ENCODE assay signal across 19 cellular contexts in the genomic region with DNA sequence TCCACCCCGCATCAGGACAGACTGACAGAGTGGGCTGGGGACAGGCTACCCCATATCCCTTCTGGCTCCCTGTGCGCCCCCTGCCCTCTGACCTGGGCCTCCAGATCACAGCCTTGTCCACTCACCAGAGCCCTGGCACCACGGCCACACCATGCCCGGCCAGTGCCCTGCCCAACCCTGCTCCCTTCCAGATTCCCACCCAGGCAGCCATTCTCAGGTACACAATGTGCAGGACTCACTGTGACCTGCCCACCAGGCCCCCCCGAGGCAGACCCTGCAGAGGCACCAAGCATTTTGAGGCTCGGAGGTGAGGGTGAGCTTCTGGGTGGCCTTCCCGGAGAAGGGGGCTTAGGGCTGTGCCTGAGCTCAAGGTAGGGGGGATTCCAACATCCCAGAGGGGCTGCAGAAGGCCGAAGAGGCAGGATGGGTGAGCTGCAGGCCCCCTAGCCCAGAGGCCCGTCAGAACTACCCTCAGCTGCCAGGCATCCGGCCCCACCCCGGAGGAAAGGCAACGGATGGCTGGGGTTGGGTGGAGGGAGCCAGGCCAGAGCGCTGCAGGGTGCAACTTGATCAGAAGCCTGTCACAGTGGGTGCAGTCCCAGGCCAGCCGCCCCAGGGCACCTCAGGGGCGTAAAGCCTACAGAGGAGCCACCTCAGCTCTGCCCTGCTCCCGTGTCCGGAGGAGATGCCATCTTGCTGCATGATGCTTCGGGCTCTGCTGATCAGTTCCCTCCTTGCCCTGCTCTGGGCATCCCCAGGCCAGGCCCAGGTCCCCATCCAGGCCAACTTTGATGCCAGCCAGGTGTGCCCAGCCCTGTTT. TPM values are rescaled to one million over a fixed set of nuclear protein-coding genes. Genes with fewer than 3 reads are reported as not detected.
DNase-seq lines count a peak whose midpoint lies in the region; ATAC-seq and TF ChIP-seq lines count a peak whose summit lies in the region.
"Had no signal": no experiment of that assay in that cellular context is flagged by ENCODE, and none has a peak within 500 bp of the region (broad histone marks: within the 10 kb centered on the region; RNA-seq: fewer than 3 reads in every experiment).

A gene (plus strand): TSS at position 762 of the 820 bp plus-strand sequence. CDS start 594 bp downstream, outside the sequence.

- peaks cover 8% of the 10 kb centered on the region for H3K27me3 Mint-ChIP-seq in CD8-positive, alpha-beta T cell (ENCODE audit: low read depth)
- peaks cover 22% of the 10 kb centered on the region for H3K27me3 Mint-ChIP-seq in WTC11 (ENCODE audit: low read depth)

- H3K9ac ChIP-seq in parathyroid adenoma: no peak within 1 kb of the TSS

- POLR2A ChIA-PET in CD8-positive, alpha-beta T cell (lab: Charles Lee): no interaction called here
- POLR2A ChIA-PET in WTC11 (lab: Charles Lee): no interaction called here

- H3K36me3 Mint-ChIP-seq in CD8-positive, alpha-beta T cell: no peaks in the 10 kb centered on the region
- H3K36me3 Mint-ChIP-seq in WTC11: no peaks in the 10 kb centered on the region

- H3K4me3 Mint-ChIP-seq in CD8-positive, alpha-beta T cell: peak within 1 kb of the TSS; percentile 6
- no peak within 1 kb of the TSS for H3K4me3 Mint-ChIP-seq in WTC11

- H3K27ac ChIP-seq in CD8-positive, alpha-beta T cell (ENCODE audit: low read depth, low read length): no peak within 1 kb of the TSS
- peak within 1 kb of the TSS; percentile 44 for H3K27ac ChIP-seq in parathyroid adenoma

- H3K9me3 ChIP-seq in CD8-positive, alpha-beta T cell (ENCODE audit: low read length): no peaks in the 10 kb centered on the region
- no peaks in the 10 kb centered on the region for H3K9me3 ChIP-seq in parathyroid adenoma (ENCODE audit: control insufficient read depth, low read length)
- H3K9me3 ChIP-seq: HAP-1 had no signal

- intact Hi-C loops in CD8-positive, alpha-beta T cell (cut with DNase I, micrococcal nuclease): no loop called here
- intact Hi-C loops in left ventricle myocardium superior (cut with micrococcal nuclease): no loop called here

- TF ChIP-seq CTCF in CD8-positive, alpha-beta T cell (IDR thresholded peaks at IDR 0.05): no peak
- TF ChIP-seq CTCF in WTC11 (IDR thresholded peaks at IDR 0.05) (no peak), parathyroid adenoma (IDR thresholded peaks at IDR 0.05) (no peak)

- no peak within 1 kb of the TSS for H3K27ac Mint-ChIP-seq in CD8-positive, alpha-beta T cell
- peak within 1 kb of the TSS; percentile 4 for H3K27ac Mint-ChIP-seq in WTC11
- H3K27ac Mint-ChIP-seq: naive B cell had no signal

- peaks cover 5% of the 10 kb centered on the region for H3K4me1 Mint-ChIP-seq in CD8-positive, alpha-beta T cell (ENCODE audit: low read depth)
- peaks cover 1% of the 10 kb centered on the region; the same call in 1 of the 2 replicates for H3K4me1 Mint-ChIP-seq in WTC11

- H3K4me2 ChIP-seq in parathyroid adenoma (ENCODE audit: low read length): no peak within 1 kb of the TSS

- peaks cover 3% of the 10 kb centered on the region for H3K27me3 ChIP-seq in CD8-positive, alpha-beta T cell (ENCODE audit: insufficient read depth, low read length)
- no peaks in the 10 kb centered on the region for H3K27me3 ChIP-seq in parathyroid adenoma (ENCODE audit: control insufficient read depth, insufficient read depth, low read length)

- no peaks in the 10 kb centered on the region for H3K36me3 ChIP-seq in CD8-positive, alpha-beta T cell (ENCODE audit: insufficient read depth, low read length)
- H3K36me3 ChIP-seq in parathyroid adenoma (ENCODE audit: control insufficient read depth, insufficient read depth, low read length): no peaks in the 10 kb centered on the region
- H3K36me3 ChIP-seq: HAP-1 had no signal

- no peak within 1 kb of the TSS for H2AFZ ChIP-seq in parathyroid adenoma

- H3K79me2 ChIP-seq in parathyroid adenoma: no peaks in the 10 kb centered on the region

- DNase-seq in CD8-positive, alpha-beta T cell: no peak
- DNase-seq in WTC11 (ENCODE audit: low spot score) (no peak), left ventricle myocardium superior (peak; percentile 60), activated gamma-delta T cell (lab: John Stamatoyannopoulos, UW) (no peak), GF-D8 (lab: John Stamatoyannopoulos, UW) (no peak), NCI-H1105 (lab: John Stamatoyannopoulos, UW) (no peak)
- DNase-seq: activated CD8-positive, alpha-beta memory T cell treated with anti-CD3 and anti-CD28 coated beads, Interleukin-2, amount 50 U/mL, for 48 hours; activated naive CD4-positive, alpha-beta T cell treated with Interleukin-2 at 50 U/mL for 16 hours; effector CD8-positive, alpha-beta T cell; naive B cell; NCI-H2227 treated with DMSO at 0.1 percent for 48 hours; retina; T-helper 9 cell had no signal

- no peak within 1 kb of the TSS for H3K4me3 ChIP-seq in CD8-positive, alpha-beta T cell (ENCODE audit: low read depth, low read length)
- H3K4me3 ChIP-seq in parathyroid adenoma (ENCODE audit: low read depth, low read length): no peak within 1 kb of the TSS
- H3K4me3 ChIP-seq: HAP-1 had no signal

- H3K9me3 Mint-ChIP-seq in CD8-positive, alpha-beta T cell: no peaks in the 10 kb centered on the region
- no peaks in the 10 kb centered on the region for H3K9me3 Mint-ChIP-seq in WTC11
- H3K9me3 Mint-ChIP-seq: naive B cell had no signal

- peaks cover 18% of the 10 kb centered on the region for H3K4me1 ChIP-seq in CD8-positive, alpha-beta T cell (ENCODE audit: insufficient read depth, low read length)
- no peaks in the 10 kb centered on the region for H3K4me1 ChIP-seq in parathyroid adenoma
- H3K4me1 ChIP-seq: HAP-1 had no signal

- no peak for ATAC-seq in CD8-positive, alpha-beta T cell
- ATAC-seq in WTC11 (no peak), left ventricle myocardium superior (peak; percentile 1), HG03097 (IDR thresholded peaks at IDR 0.05; ENCODE audit: low FRiP score, unreplicated experiment) (no peak)

- CTCF ChIA-PET in CD8-positive, alpha-beta T cell (lab: Charles Lee): interaction anchor here (1.7 kb wide), 1 partner anchor 53 kb away, joined by 4 read pairs; no protein-coding TSS in a partner anchor
- CTCF ChIA-PET in WTC11 (lab: Charles Lee): interaction anchor here (1.4 to 1.9 kb wide), 4 partner anchors 9 to 53 kb away, joined by 3 to 10 read pairs (median 8); a partner anchor contains a TSS

TF ChIP-seq in WTC11, 78 proteins besides CTCF, POLR2A, EP300 and RAD21 (continues in another document):
- TF ChIP-seq HMGA2 (CRISPR knock-in tag; IDR thresholded peaks at IDR 0.05) (no peak), ZNF423 (CRISPR knock-in tag; IDR thresholded peaks at IDR 0.05) (no peak), MYBL2 (CRISPR knock-in tag; IDR thresholded peaks at IDR 0.05) (no peak), NR2C2 (CRISPR knock-in tag; IDR thresholded peaks at IDR 0.05) (no peak), IRF2 (CRISPR knock-in tag; IDR thresholded peaks at IDR 0.05; ENCODE audit: borderline replicate concordance, low read depth) (no peak)
- TF ChIP-seq, protein P1, sequence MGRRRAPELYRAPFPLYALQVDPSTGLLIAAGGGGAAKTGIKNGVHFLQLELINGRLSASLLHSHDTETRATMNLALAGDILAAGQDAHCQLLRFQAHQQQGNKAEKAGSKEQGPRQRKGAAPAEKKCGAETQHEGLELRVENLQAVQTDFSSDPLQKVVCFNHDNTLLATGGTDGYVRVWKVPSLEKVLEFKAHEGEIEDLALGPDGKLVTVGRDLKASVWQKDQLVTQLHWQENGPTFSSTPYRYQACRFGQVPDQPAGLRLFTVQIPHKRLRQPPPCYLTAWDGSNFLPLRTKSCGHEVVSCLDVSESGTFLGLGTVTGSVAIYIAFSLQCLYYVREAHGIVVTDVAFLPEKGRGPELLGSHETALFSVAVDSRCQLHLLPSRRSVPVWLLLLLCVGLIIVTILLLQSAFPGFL (CRISPR knock-in tag; IDR thresholded peaks at IDR 0.05; ENCODE audit: borderline replicate concordance): no peak
- TF ChIP-seq, protein P2, sequence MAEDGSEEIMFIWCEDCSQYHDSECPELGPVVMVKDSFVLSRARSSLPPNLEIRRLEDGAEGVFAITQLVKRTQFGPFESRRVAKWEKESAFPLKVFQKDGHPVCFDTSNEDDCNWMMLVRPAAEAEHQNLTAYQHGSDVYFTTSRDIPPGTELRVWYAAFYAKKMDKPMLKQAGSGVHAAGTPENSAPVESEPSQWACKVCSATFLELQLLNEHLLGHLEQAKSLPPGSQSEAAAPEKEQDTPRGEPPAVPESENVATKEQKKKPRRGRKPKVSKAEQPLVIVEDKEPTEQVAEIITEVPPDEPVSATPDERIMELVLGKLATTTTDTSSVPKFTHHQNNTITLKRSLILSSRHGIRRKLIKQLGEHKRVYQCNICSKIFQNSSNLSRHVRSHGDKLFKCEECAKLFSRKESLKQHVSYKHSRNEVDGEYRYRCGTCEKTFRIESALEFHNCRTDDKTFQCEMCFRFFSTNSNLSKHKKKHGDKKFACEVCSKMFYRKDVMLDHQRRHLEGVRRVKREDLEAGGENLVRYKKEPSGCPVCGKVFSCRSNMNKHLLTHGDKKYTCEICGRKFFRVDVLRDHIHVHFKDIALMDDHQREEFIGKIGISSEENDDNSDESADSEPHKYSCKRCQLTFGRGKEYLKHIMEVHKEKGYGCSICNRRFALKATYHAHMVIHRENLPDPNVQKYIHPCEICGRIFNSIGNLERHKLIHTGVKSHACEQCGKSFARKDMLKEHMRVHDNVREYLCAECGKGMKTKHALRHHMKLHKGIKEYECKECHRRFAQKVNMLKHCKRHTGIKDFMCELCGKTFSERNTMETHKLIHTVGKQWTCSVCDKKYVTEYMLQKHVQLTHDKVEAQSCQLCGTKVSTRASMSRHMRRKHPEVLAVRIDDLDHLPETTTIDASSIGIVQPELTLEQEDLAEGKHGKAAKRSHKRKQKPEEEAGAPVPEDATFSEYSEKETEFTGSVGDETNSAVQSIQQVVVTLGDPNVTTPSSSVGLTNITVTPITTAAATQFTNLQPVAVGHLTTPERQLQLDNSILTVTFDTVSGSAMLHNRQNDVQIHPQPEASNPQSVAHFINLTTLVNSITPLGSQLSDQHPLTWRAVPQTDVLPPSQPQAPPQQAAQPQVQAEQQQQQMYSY (CRISPR knock-in tag; IDR thresholded peaks at IDR 0.05): no peak

RNA-seq across cellular contexts. Expression of the gene that starts here (rescaled TPM):
- under 1 TPM; 0.30 to 0.58 TPM for total RNA-seq in CD8-positive, alpha-beta T cell
- 0.27 to 0.50 TPM (median 0.34 TPM) in 3 replicates for total RNA-seq in WTC11 (2021)
- 18.3 TPM for total RNA-seq in left ventricle myocardium superior
- total RNA-seq: bronchial epithelial cell, HT1080, subcutaneous adipose tissue had no signal

Comparison
In these comparisons a context has a peak if more than half of its experiments do, and no peak if none do; other contexts are left out.
1. RNA of the gene that starts here (total RNA-seq): 18.3 TPM in left ventricle myocardium superior (single experiment); 0.30 to 0.58 TPM in CD8-positive, alpha-beta T cell and 0.27 to 0.50 TPM in WTC11; every median in the first group is over 10 times any median in the second.